Comparison of ENCODE assay signal across 15 cellular contexts in the genomic region with DNA sequence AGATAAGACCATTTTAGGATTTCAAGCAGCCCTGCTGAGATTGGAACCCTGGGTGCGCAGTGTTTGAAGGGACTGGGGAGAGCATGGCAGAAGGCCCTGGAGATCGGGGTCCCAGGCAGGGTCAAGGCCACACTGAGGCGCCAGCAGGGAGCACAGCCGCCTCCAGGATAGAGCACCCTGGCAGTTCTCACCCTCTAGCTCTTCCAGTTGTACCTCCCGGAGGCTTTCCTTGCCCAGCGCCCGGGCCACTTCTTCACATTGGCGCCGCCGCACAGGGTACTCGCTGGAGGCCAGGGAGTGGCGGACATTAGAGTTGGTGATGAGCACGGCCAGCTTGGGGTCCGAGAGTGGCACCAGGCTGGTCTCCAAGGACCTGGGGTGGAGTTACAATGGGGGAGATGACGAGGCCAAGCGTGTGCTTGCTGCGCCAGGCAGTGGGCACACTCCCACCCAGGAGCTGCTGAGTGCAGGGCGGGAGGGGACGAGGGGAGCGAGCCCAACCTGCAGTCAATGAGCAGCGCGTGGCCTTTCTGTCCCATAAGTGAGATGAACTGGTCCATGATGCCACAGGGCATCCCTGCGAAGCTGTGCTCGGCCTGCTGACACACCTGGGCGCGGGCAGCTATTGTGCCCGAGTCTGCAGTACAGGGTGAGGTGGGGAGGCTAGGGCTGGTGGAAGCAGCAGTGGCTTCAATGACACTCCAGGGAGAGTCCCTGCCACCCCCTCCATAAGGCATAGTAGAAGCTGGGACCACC. TPM values are rescaled to one million over a fixed set of nuclear protein-coding genes. Genes with fewer than 3 reads are reported as not detected.
DNase-seq lines count a peak whose midpoint lies in the region; TF ChIP-seq lines count a peak whose summit lies in the region.
"Had no signal": no experiment of that assay in that cellular context is flagged by ENCODE, and none has a peak within 500 bp of the region (broad histone marks: within the 10 kb centered on the region; RNA-seq: fewer than 3 reads in every experiment).

No MANE protein-coding gene starts in this region.

- no peak for TF ChIP-seq CTCF in epithelial cell of esophagus (IDR thresholded peaks at IDR 0.05; ENCODE audit: insufficient read depth, low read depth, low read length, missing control alignments)
- no peak for TF ChIP-seq CTCF in osteoblast (IDR thresholded peaks at IDR 0.05; ENCODE audit: extremely low read depth, low read depth, low read length)

- H3K27me3 Mint-ChIP-seq in activated naive CD4-positive, alpha-beta T cell treated with anti-CD3 and anti-CD28 coated beads for 36 hours (ENCODE audit: low read depth), result no peaks in the 10 kb centered on the region
- H3K27me3 Mint-ChIP-seq in IgD-negative memory B cell, result no peaks in the 10 kb centered on the region

- H3K36me3 Mint-ChIP-seq in activated naive CD4-positive, alpha-beta T cell treated with anti-CD3 and anti-CD28 coated beads for 36 hours (ENCODE audit: low read depth), result peaks cover 5% of the 10 kb centered on the region
- no peaks in the 10 kb centered on the region for H3K36me3 Mint-ChIP-seq in IgD-negative memory B cell

- H2AFZ ChIP-seq in osteoblast (ENCODE audit: low read length), result no peak overlapping the region

- H3K79me2 ChIP-seq in osteoblast (ENCODE audit: insufficient read depth, low read length), result no peaks in the 10 kb centered on the region

- H3K4me3 ChIP-seq in epithelial cell of esophagus (ENCODE audit: low read length) (no peak overlapping the region), osteoblast (ENCODE audit: insufficient read depth, low read length) (no peak overlapping the region)
- H3K4me3 ChIP-seq: HAP-1 had no signal

- no peaks in the 10 kb centered on the region for H3K27me3 ChIP-seq in osteoblast (ENCODE audit: insufficient read depth, low read length)

- intact Hi-C loops in activated naive CD4-positive, alpha-beta T cell treated with anti-CD3 and anti-CD28 coated beads for 36 hours (cut with micrococcal nuclease), result no loop called here

- H3K4me2 ChIP-seq in osteoblast (ENCODE audit: insufficient read depth, low read length), result no peak overlapping the region

- H3K9me3 ChIP-seq in osteoblast (ENCODE audit: low read depth, low read length), result no peaks in the 10 kb centered on the region
- H3K9me3 ChIP-seq: HAP-1 had no signal

- no peaks in the 10 kb centered on the region for H3K9me3 Mint-ChIP-seq in activated naive CD4-positive, alpha-beta T cell treated with anti-CD3 and anti-CD28 coated beads for 36 hours
- no peaks in the 10 kb centered on the region for H3K9me3 Mint-ChIP-seq in IgD-negative memory B cell

- DNase-seq in activated naive CD4-positive, alpha-beta T cell treated with anti-CD3 and anti-CD28 coated beads for 36 hours, result no peak
- DNase-seq in activated naive CD4-positive, alpha-beta T cell treated with Interleukin-2 at 50 U/mL for 16 hours, result no peak
- DNase-seq in epithelial cell of esophagus (ENCODE audit: low read depth), result peak; percentile 52
- DNase-seq in osteoblast (ENCODE audit: insufficient read length, low spot score, missing footprints), result peak; percentile 63
- no peak for DNase-seq in GM19240 (ENCODE audit: insufficient read length, low spot score)
- DNase-seq in cerebellar cortex (ENCODE audit: low spot score), result no peak
- DNase-seq in CD1c-positive myeloid dendritic cell (ENCODE audit: extremely low spot score), result no peak
- DNase-seq: DMS79 treated with DMSO at 0.1 percent for 48 hours; effector CD4-positive, alpha-beta T cell; Kasumi-1; NCI-H1417 treated with DMSO at 0.1 percent for 48 hours; NCI-H2227 treated with DMSO at 0.1 percent for 48 hours had no signal

- CTCF ChIA-PET in activated naive CD4-positive, alpha-beta T cell treated with anti-CD3 and anti-CD28 coated beads for 36 hours (lab: Charles Lee), result interaction anchor here (0.6 to 5.2 kb wide), 9 partner anchors 13 to 130 kb away, joined by 3 to 76 read pairs (median 6); partner anchors contain the start of genes SMIM5 and WBP2

- H3K27ac ChIP-seq in osteoblast (ENCODE audit: low read depth, low read length), result no peak overlapping the region
- H3K27ac ChIP-seq: HL-60 had no signal

- peaks cover 8% of the 10 kb centered on the region for H3K4me1 ChIP-seq in osteoblast (ENCODE audit: insufficient read depth, low read length)

- H3K4me1 Mint-ChIP-seq in activated naive CD4-positive, alpha-beta T cell treated with anti-CD3 and anti-CD28 coated beads for 36 hours (ENCODE audit: low read depth), result peaks cover 10% of the 10 kb centered on the region
- H3K4me1 Mint-ChIP-seq in IgD-negative memory B cell, result peaks cover 0 to 10% (median 7%) of the 10 kb centered on the region in 3 donors

- H3K27ac Mint-ChIP-seq in activated naive CD4-positive, alpha-beta T cell treated with anti-CD3 and anti-CD28 coated beads for 36 hours, result no peak overlapping the region
- H3K27ac Mint-ChIP-seq in IgD-negative memory B cell, result peak overlapping the region in 1 of 3 donors; percentile 57

- H4K20me1 ChIP-seq in osteoblast (ENCODE audit: insufficient read depth, low read length), result no peaks in the 10 kb centered on the region

- H3K36me3 ChIP-seq in osteoblast (ENCODE audit: insufficient read depth, low read length), result no peaks in the 10 kb centered on the region

- peak overlapping the region; percentile 51 for H3K4me3 Mint-ChIP-seq in activated naive CD4-positive, alpha-beta T cell treated with anti-CD3 and anti-CD28 coated beads for 36 hours
- peak overlapping the region in 3 of 4 donors; percentile 44 to 74 (median 51) for H3K4me3 Mint-ChIP-seq in IgD-negative memory B cell

RNA-seq across cellular contexts. Expression of gene GALK1, which starts 2.3 kb away (rescaled TPM):
- total RNA-seq in activated naive CD4-positive, alpha-beta T cell treated with anti-CD3 and anti-CD28 coated beads for 36 hours, result 10 to 100 TPM; 48.7 to 50.2 TPM
- polyA plus RNA-seq in IgD-negative memory B cell, result 18.6 TPM
- 25.3 and 27.7 TPM in 2 replicates for total RNA-seq in osteoblast

RNA-seq across cellular contexts. Expression of gene UNK, which starts 21.9 kb away (rescaled TPM):
- total RNA-seq in activated naive CD4-positive, alpha-beta T cell treated with anti-CD3 and anti-CD28 coated beads for 36 hours, result 10 to 100 TPM; 19.1 to 21.4 TPM
- 28.6 TPM for polyA plus RNA-seq in IgD-negative memory B cell
- total RNA-seq in osteoblast, result 18.5 and 23.6 TPM in 2 replicates

RNA-seq across cellular contexts. Expression of gene ITGB4, which starts 41.4 kb away (rescaled TPM):
- 1 to 10 TPM in 1 of 2 experiments, under 1 TPM in 1; 0.83 to 1.0 TPM for total RNA-seq in activated naive CD4-positive, alpha-beta T cell treated with anti-CD3 and anti-CD28 coated beads for 36 hours
- 0.48 TPM for polyA plus RNA-seq in IgD-negative memory B cell
- 0.29 and 0.36 TPM in 2 replicates for total RNA-seq in osteoblast

Comparison
In these comparisons a context has a peak if more than half of its experiments do, and no peak if none do; other contexts are left out.
1. DNase-seq: peak in epithelial cell of esophagus (single experiment) and osteoblast (single experiment); none in activated naive CD4-positive, alpha-beta T cell treated with anti-CD3 and anti-CD28 coated beads for 36 hours (single experiment), activated naive CD4-positive, alpha-beta T cell treated with Interleukin-2 at 50 U/mL for 16 hours (single experiment), GM19240 (single experiment), cerebellar cortex (single experiment) and CD1c-positive myeloid dendritic cell (single experiment).